In the genomic region with DNA sequence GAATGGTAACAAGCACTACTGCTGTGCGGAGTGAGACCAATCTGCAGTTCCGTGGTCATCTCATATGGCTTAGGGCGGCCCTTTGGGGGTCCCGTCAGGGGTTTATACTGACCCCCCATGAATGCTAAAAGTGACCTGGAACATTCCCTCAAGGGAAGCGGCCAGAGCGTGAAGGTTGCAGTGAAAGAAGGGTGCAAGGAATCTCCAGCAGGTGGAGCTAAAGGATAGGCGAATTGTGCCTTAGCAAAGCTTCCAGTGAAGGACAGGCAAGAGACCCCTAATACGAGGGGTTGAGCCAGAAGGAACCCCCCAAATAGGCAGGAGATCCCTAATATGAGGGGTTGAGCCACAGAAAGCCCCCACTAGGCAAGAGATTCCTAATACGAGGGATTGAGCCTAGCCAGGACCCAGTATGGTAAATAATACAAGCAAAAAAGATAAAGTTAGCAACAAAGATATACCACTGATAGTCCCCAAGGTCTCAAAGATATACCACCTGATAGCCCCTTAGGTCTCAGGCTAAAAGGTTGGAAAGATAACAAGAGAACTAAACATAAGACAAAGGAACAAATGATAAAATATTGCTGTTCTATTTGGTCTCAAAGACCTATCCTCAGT, we compare ENCODE assay signal across 8 cellular contexts. TPM values are rescaled to one million over a fixed set of nuclear protein-coding genes. Genes with fewer than 3 reads are reported as not detected.
A peak's percentile ranks its signal among the peaks of the same experiment; 100 is the strongest.
DNase-seq lines count a peak whose midpoint lies in the region; ATAC-seq and TF ChIP-seq lines count a peak whose summit lies in the region.

No MANE protein-coding gene starts in this region.

- H3K4me1 ChIP-seq in DOHH2 (ENCODE audit: control insufficient read depth, low read length) = no peaks in the 10 kb centered on the region
- peaks cover 20% of the 10 kb centered on the region for H3K4me1 ChIP-seq in SJCRH30

- H3K27me3 ChIP-seq in DOHH2 (ENCODE audit: control insufficient read depth, low read length) (no peaks in the 10 kb centered on the region), SJCRH30 (no peaks in the 10 kb centered on the region)

- no peak overlapping the region for H3K4me3 Mint-ChIP-seq in activated naive CD8-positive, alpha-beta T cell treated with anti-CD3 and anti-CD28 coated beads, Interleukin-2, amount 50 U/mL, for 24 hours

- H3F3A ChIP-seq in DOHH2 (ENCODE audit: control insufficient read depth, insufficient read depth) = no peaks in the 10 kb centered on the region

- no peaks in the 10 kb centered on the region for H3K27me3 Mint-ChIP-seq in activated naive CD8-positive, alpha-beta T cell treated with anti-CD3 and anti-CD28 coated beads, Interleukin-2, amount 50 U/mL, for 24 hours

- intact Hi-C loops in left ventricle myocardium superior (cut with micrococcal nuclease) = loop anchor here (10.0 kb wide), 1 partner anchor 161 kb away; the partner anchor contains the start of gene PLXNB1
- intact Hi-C loops in sciatic nerve (cut with DNase I) = loop anchor here (10.0 kb wide), 1 partner anchor 161 kb away; the partner anchor contains the start of gene PLXNB1

- H3K36me3 ChIP-seq in DOHH2 (ENCODE audit: control insufficient read depth, low read length) (peaks cover 24% of the 10 kb centered on the region), SJCRH30 (peaks cover 3% of the 10 kb centered on the region; the same call in 1 of the 2 replicates)

- TF ChIP-seq CTCF in DOHH2 (IDR thresholded peaks at IDR 0.05; ENCODE audit: low read depth, low read length, poor library complexity, severe bottlenecking) = peak; percentile 91

- H3K9me3 ChIP-seq in DOHH2 (ENCODE audit: control insufficient read depth, insufficient read depth, low read length) = no peaks in the 10 kb centered on the region
- 0 out of 2 replicates have a peak, but pooled peaks cover 3% of the 10 kb centered on the region for H3K9me3 ChIP-seq in SJCRH30 (replicated peaks)

- ATAC-seq in activated naive CD8-positive, alpha-beta T cell treated with anti-CD3 and anti-CD28 coated beads, Interleukin-2, amount 50 U/mL, for 24 hours = no peak
- ATAC-seq in left ventricle myocardium superior (peak; percentile 72), sciatic nerve (peak; percentile 52), HG03280 (IDR thresholded peaks at IDR 0.05; ENCODE audit: unreplicated experiment) (no peak), GM19023 (IDR thresholded peaks at IDR 0.05; ENCODE audit: unreplicated experiment) (no peak)

- no peak overlapping the region for H3K4me2 ChIP-seq in DOHH2 (ENCODE audit: low read length)

- DNase-seq in KG1 (lab: John Stamatoyannopoulos, UW) = peak; percentile 9
- DNase-seq in SJCRH30 = peak; percentile 50 to 82
- peak; percentile 47 for DNase-seq in activated naive CD8-positive, alpha-beta T cell treated with anti-CD3 and anti-CD28 coated beads, Interleukin-2, amount 50 U/mL, for 24 hours
- no peak for DNase-seq in left ventricle myocardium superior
- no peak for DNase-seq in sciatic nerve (ENCODE audit: low spot score)

- peaks cover 22% of the 10 kb centered on the region for H3K4me1 Mint-ChIP-seq in activated naive CD8-positive, alpha-beta T cell treated with anti-CD3 and anti-CD28 coated beads, Interleukin-2, amount 50 U/mL, for 24 hours

- no peak overlapping the region for H3K27ac ChIP-seq in DOHH2 (ENCODE audit: low read depth, low read length)
- no peak overlapping the region for H3K27ac ChIP-seq in SJCRH30

- no peak overlapping the region for H3K27ac Mint-ChIP-seq in activated naive CD8-positive, alpha-beta T cell treated with anti-CD3 and anti-CD28 coated beads, Interleukin-2, amount 50 U/mL, for 24 hours

- H3K4me3 ChIP-seq in DOHH2 (ENCODE audit: low read length) (no peak overlapping the region), SJCRH30 (no peak overlapping the region)

- H3K9me3 Mint-ChIP-seq in activated naive CD8-positive, alpha-beta T cell treated with anti-CD3 and anti-CD28 coated beads, Interleukin-2, amount 50 U/mL, for 24 hours = no peaks in the 10 kb centered on the region

- no peaks in the 10 kb centered on the region for H4K20me1 ChIP-seq in DOHH2 (ENCODE audit: control insufficient read depth, insufficient read depth, low read depth, low read length)

- H3K79me2 ChIP-seq in DOHH2 (ENCODE audit: control insufficient read depth, low read length) = no peaks in the 10 kb centered on the region

- peaks cover 18% of the 10 kb centered on the region for H3K36me3 Mint-ChIP-seq in activated naive CD8-positive, alpha-beta T cell treated with anti-CD3 and anti-CD28 coated beads, Interleukin-2, amount 50 U/mL, for 24 hours (ENCODE audit: low read depth)

- H3K9me2 ChIP-seq in DOHH2 (replicated peaks; ENCODE audit: control insufficient read depth, low read length) = no peaks in the 10 kb centered on the region

RNA-seq across cellular contexts. Expression of gene NME6, which starts 27.5 kb away (rescaled TPM):
- 28.2 and 30.9 TPM in 2 replicates for total RNA-seq in SJCRH30 (2014; rRNA removed; shearing (Covaris generic))
- 21.6 TPM for total RNA-seq in left ventricle myocardium superior
- 24.0 TPM for total RNA-seq in sciatic nerve

RNA-seq across cellular contexts. Expression of gene ZNF589, which starts 32.8 kb away (rescaled TPM):
- total RNA-seq in SJCRH30 (2014; rRNA removed; shearing (Covaris generic)) = 9.8 and 9.9 TPM in 2 replicates
- 5.3 TPM for total RNA-seq in left ventricle myocardium superior
- total RNA-seq in sciatic nerve = 14.2 TPM

RNA-seq across cellular contexts. Expression of gene CAMP, which starts 50.4 kb away (rescaled TPM):
- 0.45 and 0.48 TPM in 2 replicates for total RNA-seq in SJCRH30 (2014; rRNA removed; shearing (Covaris generic))
- total RNA-seq in left ventricle myocardium superior (not detected), sciatic nerve (2.0 TPM)

RNA-seq across cellular contexts. Expression of gene SPINK8, which starts 59.8 kb away (rescaled TPM):
- not detected in 2 replicates for total RNA-seq in SJCRH30 (2014; rRNA removed; shearing (Covaris generic))
- total RNA-seq in left ventricle myocardium superior (not detected), sciatic nerve (not detected)

Comparison
In these comparisons a context has a peak if more than half of its experiments do, and no peak if none do; other contexts are left out.
1. DNase-seq: peak in KG1 (single experiment), SJCRH30 (2 of 2) and activated naive CD8-positive, alpha-beta T cell treated with anti-CD3 and anti-CD28 coated beads, Interleukin-2, amount 50 U/mL, for 24 hours (single experiment); none in left ventricle myocardium superior (single experiment) and sciatic nerve (single experiment).
2. ATAC-seq: peak in left ventricle myocardium superior (single experiment) and sciatic nerve (single experiment); none in activated naive CD8-positive, alpha-beta T cell treated with anti-CD3 and anti-CD28 coated beads, Interleukin-2, amount 50 U/mL, for 24 hours (single experiment), HG03280 (single experiment) and GM19023 (single experiment).